In the genomic region with DNA sequence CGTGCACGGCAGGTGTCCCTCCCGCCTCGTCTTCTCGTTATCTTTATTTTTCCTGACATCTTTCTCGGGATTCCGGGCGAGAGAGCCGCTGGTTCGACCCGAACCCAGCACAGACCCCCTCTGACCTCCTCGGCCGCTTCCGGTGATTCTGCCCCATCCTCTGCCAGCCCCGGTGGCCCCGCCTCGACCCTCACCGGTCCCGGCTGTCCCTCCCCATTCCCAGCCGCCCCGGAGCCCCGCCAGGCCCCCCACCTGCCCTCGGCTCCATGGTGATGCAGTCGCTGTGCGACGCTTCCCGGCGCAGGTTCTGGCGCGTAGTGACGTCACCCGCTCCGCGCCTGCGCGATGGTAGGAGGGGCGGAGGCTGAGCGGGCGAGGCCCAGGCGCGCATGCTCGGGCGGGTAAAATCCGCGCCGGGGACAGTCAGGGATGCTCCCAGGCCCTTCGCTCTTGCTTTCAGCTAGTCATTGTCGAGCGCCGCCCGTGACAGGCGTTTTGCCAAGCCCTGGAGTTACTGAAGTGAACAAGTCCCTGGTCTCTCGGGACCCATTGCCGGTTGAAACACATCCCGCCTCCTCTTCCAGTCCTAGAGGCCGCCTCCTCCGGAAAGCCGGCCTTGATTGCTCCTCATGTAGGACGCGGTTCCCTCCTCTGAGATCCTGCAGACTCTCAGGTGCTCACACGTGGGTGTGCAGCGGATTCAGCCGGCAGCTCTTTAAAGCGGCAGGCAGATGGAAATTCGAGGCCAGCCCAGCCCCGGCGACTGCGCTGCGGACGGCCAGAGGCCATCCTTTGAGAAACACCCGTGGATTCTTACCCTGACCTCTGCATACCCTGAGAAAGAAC, we compare ENCODE assay signal across 8 cellular contexts. TPM values are rescaled to one million over a fixed set of nuclear protein-coding genes. Genes with fewer than 3 reads are reported as not detected.
DNase-seq lines count a peak whose midpoint lies in the region; ATAC-seq, FAIRE-seq and TF ChIP-seq lines count a peak whose summit lies in the region.

Gene MTHFSD, minus strand, starts transcription at position 319 of the 846 bp plus-strand sequence. Its CDS starts 51 bp downstream, at position 268.

- H3K27me3 ChIP-seq in endodermal cell (ENCODE audit: control insufficient read depth, insufficient read depth, low read length, poor library complexity, severe bottlenecking), result peaks cover 8% of the 10 kb centered on the region

- 6 to 16% methylated on average over 31 to 71 of the region's 71 CpGs for WGBS in endodermal cell (ENCODE audit: insufficient coverage in 1 of 2, insufficient read length in 1 of 2), 2 experiments

- ATAC-seq in GM21367 (IDR thresholded peaks at IDR 0.05; ENCODE audit: unreplicated experiment), result peak; percentile 68
- peak; percentile 97 for ATAC-seq in activated CD8-positive, alpha-beta memory T cell treated with anti-CD3 and anti-CD28 coated beads, Interleukin-2, amount 10 ng/mL, durations not matched to agents 7 days and 5 days

- H3K27ac Mint-ChIP-seq in activated CD8-positive, alpha-beta memory T cell treated with anti-CD3 and anti-CD28 coated beads, Interleukin-2, amount 10 ng/mL, durations not matched to agents 7 days and 5 days, result peak within 1 kb of the TSS; percentile 98
- peak within 1 kb of the TSS; percentile 98 for H3K27ac Mint-ChIP-seq in endodermal cell

- TF ChIP-seq CTCF in endodermal cell (conservative IDR thresholded peaks at IDR 0.05), result no peak

- peak within 1 kb of the TSS; percentile 84 for H3K4me3 Mint-ChIP-seq in activated CD8-positive, alpha-beta memory T cell treated with anti-CD3 and anti-CD28 coated beads, Interleukin-2, amount 10 ng/mL, durations not matched to agents 7 days and 5 days
- H3K4me3 Mint-ChIP-seq in endodermal cell, result peak within 1 kb of the TSS; percentile 87

- H3K27me3 Mint-ChIP-seq in activated CD8-positive, alpha-beta memory T cell treated with anti-CD3 and anti-CD28 coated beads, Interleukin-2, amount 10 ng/mL, durations not matched to agents 7 days and 5 days, result peaks cover 4% of the 10 kb centered on the region
- peaks cover 6% of the 10 kb centered on the region for H3K27me3 Mint-ChIP-seq in endodermal cell (ENCODE audit: insufficient read depth)

- H3K36me3 Mint-ChIP-seq in activated CD8-positive, alpha-beta memory T cell treated with anti-CD3 and anti-CD28 coated beads, Interleukin-2, amount 10 ng/mL, durations not matched to agents 7 days and 5 days, result peaks cover 7% of the 10 kb centered on the region
- peaks cover 2% of the 10 kb centered on the region for H3K36me3 Mint-ChIP-seq in endodermal cell (ENCODE audit: low read depth)

- FAIRE-seq in HTR-8/SVneo (lab: Jason Lieb, UNC), result peak; percentile 99

- H3K36me3 ChIP-seq in endodermal cell (ENCODE audit: control insufficient read depth, insufficient read depth, low read length), result peaks cover 20% of the 10 kb centered on the region

- peak within 1 kb of the TSS; percentile 93 for H3K9ac ChIP-seq in endodermal cell (ENCODE audit: extremely low read depth, low read length, poor library complexity, severe bottlenecking)

- no peaks in the 10 kb centered on the region for H3K9me3 Mint-ChIP-seq in activated CD8-positive, alpha-beta memory T cell treated with anti-CD3 and anti-CD28 coated beads, Interleukin-2, amount 10 ng/mL, durations not matched to agents 7 days and 5 days (ENCODE audit: low read depth)
- no peaks in the 10 kb centered on the region for H3K9me3 Mint-ChIP-seq in endodermal cell

- peak within 1 kb of the TSS; percentile 89 for H3K4me3 ChIP-seq in endodermal cell (ENCODE audit: low read length)

- peaks cover 15% of the 10 kb centered on the region for H3K4me1 Mint-ChIP-seq in activated CD8-positive, alpha-beta memory T cell treated with anti-CD3 and anti-CD28 coated beads, Interleukin-2, amount 10 ng/mL, durations not matched to agents 7 days and 5 days
- H3K4me1 Mint-ChIP-seq in endodermal cell, result no peaks in the 10 kb centered on the region

- peak within 1 kb of the TSS; percentile 89 for H3K27ac ChIP-seq in endodermal cell (ENCODE audit: low read depth, low read length)

- H3K4me1 ChIP-seq in endodermal cell (ENCODE audit: control insufficient read depth, insufficient read depth, low read length), result no peaks in the 10 kb centered on the region

- DNase-seq in COLO829 (ENCODE audit: low spot score), result peak; percentile 90
- DNase-seq in HTR-8/SVneo (ENCODE audit: insufficient read length, low spot score), result peak; percentile 98
- peak; percentile 77 for DNase-seq in NOMO-1 treated with dmso at 0.1 percent for 144 hours (lab: John Stamatoyannopoulos, UW; ENCODE audit: unreplicated experiment)
- DNase-seq in activated CD8-positive, alpha-beta memory T cell treated with anti-CD3 and anti-CD28 coated beads, Interleukin-2, amount 10 ng/mL, durations not matched to agents 7 days and 5 days, result peak; percentile 95
- peak; percentile 97 for DNase-seq in endodermal cell
- peak; percentile 99 for DNase-seq in mesenteric fat pad (ENCODE audit: low spot score)
- peak; percentile 91 for DNase-seq in stimulated activated CD8-positive, alpha-beta memory T cell treated with anti-CD3 and anti-CD28 coated beads, Interleukin-15, amount 100 ng/mL, for 1 hour (ENCODE audit: low read depth)

- H3K9me3 ChIP-seq in endodermal cell (ENCODE audit: control insufficient read depth, low read length), result no peaks in the 10 kb centered on the region

- CTCF ChIA-PET in activated CD8-positive, alpha-beta memory T cell treated with anti-CD3 and anti-CD28 coated beads, Interleukin-2, amount 10 ng/mL, durations not matched to agents 7 days and 5 days (lab: Charles Lee), result interaction anchor here (1.0 kb wide), 1 partner anchor 10 kb away, joined by 3 read pairs; no protein-coding TSS in a partner anchor

RNA-seq across cellular contexts. Expression of gene MTHFSD, which starts in this region (rescaled TPM):
- total RNA-seq in activated CD8-positive, alpha-beta memory T cell treated with anti-CD3 and anti-CD28 coated beads, Interleukin-2, amount 10 ng/mL, durations not matched to agents 7 days and 5 days, result 10 to 100 TPM; 23.2 to 25.3 TPM
- total RNA-seq in endodermal cell, result 10 to 100 TPM; 15.0 to 25.8 TPM
- polyA plus RNA-seq in endodermal cell (2013, experiment 1 of 2), result 24.2 TPM
- 22.7 TPM for polyA plus RNA-seq in endodermal cell (2013, experiment 2 of 2)
- 10.2 TPM for total RNA-seq in mesenteric fat pad

Comparison
In these comparisons a context has a peak if more than half of its experiments do, and no peak if none do; other contexts are left out.
1. Peak in every context shown above with its lines: DNase-seq, ATAC-seq, H3K4me3 ChIP-seq and H3K27ac ChIP-seq.